Comparison of ENCODE assay signal across 1 cellular context in genomic region chr3:38133557-38134405, GRCh38.
TF ChIP-seq lines count a peak whose summit lies in the region.

No MANE protein-coding gene starts in this region.

TF ChIP-seq in HepG2, 621 proteins besides CTCF, POLR2A, EP300 and RAD21 (continued from another document and continues in another):
- TF ChIP-seq ZBTB10 (CRISPR knock-in tag; IDR thresholded peaks at IDR 0.05; ENCODE audit: borderline replicate concordance) (no peak; the same call in 1 of the 2 replicates), CBX1 (IDR thresholded peaks at IDR 0.05; ENCODE audit: low read depth) (no peak), ZNF280D (CRISPR knock-in tag; IDR thresholded peaks at IDR 0.05) (0 out of 2 replicates have a peak, but pooled peaks have one; percentile 42), NFIB (CRISPR knock-in tag; IDR thresholded peaks at IDR 0.05; ENCODE audit: borderline replicate concordance) (no peak), ARID4A (CRISPR knock-in tag; IDR thresholded peaks at IDR 0.05; ENCODE audit: borderline replicate concordance) (peak; percentile 86; the same call in 1 of the 2 replicates), PTBP1 (IDR thresholded peaks at IDR 0.05; ENCODE audit: low read depth, low read length, poor library complexity, severe bottlenecking) (no peak), ZMYM2 (CRISPR knock-in tag; IDR thresholded peaks at IDR 0.05) (peak; percentile 82), KAT2B (IDR thresholded peaks at IDR 0.05; ENCODE audit: borderline replicate concordance, low read depth, low read length) (no peak), HBP1 (CRISPR knock-in tag; IDR thresholded peaks at IDR 0.05; ENCODE audit: low read depth) (0 out of 2 replicates have a peak, but pooled peaks have one; percentile 27), NR2F1 (CRISPR knock-in tag; IDR thresholded peaks at IDR 0.05) (peak in 1 of 2 experiments; percentile 44; a peak in 1 of 4 replicates), LBX2 (CRISPR knock-in tag; IDR thresholded peaks at IDR 0.05; ENCODE audit: borderline replicate concordance) (no peak), HOXA3 (CRISPR knock-in tag; IDR thresholded peaks at IDR 0.05) (peak; percentile 82; the same call in 1 of the 2 replicates), CHD2 (IDR thresholded peaks at IDR 0.05; ENCODE audit: low read depth, low read length) (no peak), ZBTB8A (CRISPR knock-in tag; IDR thresholded peaks at IDR 0.05; ENCODE audit: borderline replicate concordance, low read depth) (no peak), XRCC5 (optimal IDR thresholded peaks at IDR 0.05; ENCODE audit: low read length) (no peak), GABPA (IDR thresholded peaks at IDR 0.05; ENCODE audit: low read depth, low read length) (no peak), GABPA (CRISPR knock-in tag; IDR thresholded peaks at IDR 0.05; ENCODE audit: low read depth) (peak; percentile 40), ESRRA (CRISPR knock-in tag; IDR thresholded peaks at IDR 0.05; ENCODE audit: low read depth) (peak; percentile 95), RBAK (CRISPR knock-in tag; IDR thresholded peaks at IDR 0.05) (no peak), U2AF2 (IDR thresholded peaks at IDR 0.05; ENCODE audit: low read depth, low read length) (no peak), ZNF770 (CRISPR knock-in tag; IDR thresholded peaks at IDR 0.05) (no peak), TRAFD1 (CRISPR knock-in tag; IDR thresholded peaks at IDR 0.05; ENCODE audit: borderline replicate concordance) (no peak), ZNF562 (CRISPR knock-in tag; IDR thresholded peaks at IDR 0.05; ENCODE audit: borderline replicate concordance) (no peak), ZNF382 (CRISPR knock-in tag; IDR thresholded peaks at IDR 0.05; ENCODE audit: borderline replicate concordance) (no peak), MLLT10 (CRISPR knock-in tag; IDR thresholded peaks at IDR 0.05) (no peak), ZNF326 (CRISPR knock-in tag; IDR thresholded peaks at IDR 0.05; ENCODE audit: borderline replicate concordance) (no peak), BCLAF1 (IDR thresholded peaks at IDR 0.05) (no peak), ZNF234 (CRISPR knock-in tag; conservative IDR thresholded peaks at IDR 0.05) (no peak), PCBP2 (optimal IDR thresholded peaks at IDR 0.05; ENCODE audit: low read depth, low read length, poor library complexity, severe bottlenecking) (no peak), NFYC (CRISPR knock-in tag; IDR thresholded peaks at IDR 0.05) (no peak), ZNF441 (CRISPR knock-in tag; IDR thresholded peaks at IDR 0.05; ENCODE audit: borderline replicate concordance) (peak; percentile 65; the same call in 1 of the 2 replicates), PITX1 (CRISPR knock-in tag; IDR thresholded peaks at IDR 0.05) (peak; percentile 98), ARID2 (CRISPR knock-in tag; IDR thresholded peaks at IDR 0.05; ENCODE audit: borderline replicate concordance) (peak; percentile 95; the same call in 1 of the 2 replicates), KLF16 (CRISPR knock-in tag; IDR thresholded peaks at IDR 0.05) (peak in 1 of 2 experiments; percentile 66; a peak in 2 of 4 replicates), ZNF713 (CRISPR knock-in tag; IDR thresholded peaks at IDR 0.05) (no peak), THAP8 (CRISPR knock-in tag; IDR thresholded peaks at IDR 0.05; ENCODE audit: borderline replicate concordance) (no peak), ZNF772 (CRISPR knock-in tag; IDR thresholded peaks at IDR 0.05) (peak; percentile 86), HHEX (CRISPR knock-in tag; IDR thresholded peaks at IDR 0.05) (no peak), ZNF839 (CRISPR knock-in tag; IDR thresholded peaks at IDR 0.05; ENCODE audit: borderline replicate concordance) (no peak)
